22 cellular contexts compared by ENCODE assay signal in the genomic region with DNA sequence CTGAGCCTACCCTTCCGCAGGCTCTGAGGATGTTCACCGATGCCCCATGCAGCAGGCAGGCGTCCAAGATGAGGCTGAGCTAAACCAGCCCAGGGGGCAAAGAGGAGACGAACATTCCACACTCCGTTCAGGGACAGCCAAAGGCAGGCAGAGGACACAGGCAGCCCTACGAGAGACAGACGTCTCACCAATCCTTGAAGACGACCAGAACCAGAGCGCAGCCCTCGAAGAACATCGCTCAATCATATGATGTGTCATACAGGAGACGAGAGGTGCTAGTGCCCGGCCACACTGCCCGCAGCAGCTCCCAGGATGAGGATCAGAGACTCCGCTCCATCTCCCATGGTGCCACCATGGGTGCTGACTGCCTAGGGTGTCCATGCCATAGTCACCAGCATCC.
"Had no signal": no experiment of that assay in that cellular context is flagged by ENCODE, and none has a peak within 500 bp of the region (broad histone marks: within the 10 kb centered on the region; RNA-seq: fewer than 3 reads in every experiment).

No MANE protein-coding gene starts in this region.

- H3K4me3 ChIP-seq: K562, SJSA1, SK-N-MC had no signal

- H3K27ac ChIP-seq: KMS-11, SJSA1, SK-N-MC had no signal

- H3K36me3 ChIP-seq: SJSA1 had no signal

- H3K4me2 ChIP-seq: KMS-11 had no signal

- DNase-seq: Kasumi-1, MM.1S, NCI-H1092 treated with DMSO at 0.1 percent for 48 hours, NCI-H1436, NCI-H187, NCI-H2029, NCI-H2081 treated with DMSO at 0.1 percent for 48 hours, NCI-H2171, NCI-H226, NCI-H446, NCI-H510A, NCI-H524 treated with DMSO at 0.1 percent for 48 hours, NCI-H69, NCI-H774, Right ventricle myocardium superior, RPMI8226, SIG-M5 had no signal

- H3K4me1 ChIP-seq: SJSA1 had no signal

- H3K27me3 ChIP-seq: SJSA1 had no signal

- H3K9ac ChIP-seq: KMS-11 had no signal

- H3K4me3 Mint-ChIP-seq: IgD-negative memory B cell had no signal

- H3K27ac Mint-ChIP-seq: IgD-negative memory B cell had no signal

- ATAC-seq: K562 had no signal

- H3K36me3 Mint-ChIP-seq: IgD-negative memory B cell had no signal
